Comparison of ENCODE assay signal across 9 cellular contexts in the genomic region with DNA sequence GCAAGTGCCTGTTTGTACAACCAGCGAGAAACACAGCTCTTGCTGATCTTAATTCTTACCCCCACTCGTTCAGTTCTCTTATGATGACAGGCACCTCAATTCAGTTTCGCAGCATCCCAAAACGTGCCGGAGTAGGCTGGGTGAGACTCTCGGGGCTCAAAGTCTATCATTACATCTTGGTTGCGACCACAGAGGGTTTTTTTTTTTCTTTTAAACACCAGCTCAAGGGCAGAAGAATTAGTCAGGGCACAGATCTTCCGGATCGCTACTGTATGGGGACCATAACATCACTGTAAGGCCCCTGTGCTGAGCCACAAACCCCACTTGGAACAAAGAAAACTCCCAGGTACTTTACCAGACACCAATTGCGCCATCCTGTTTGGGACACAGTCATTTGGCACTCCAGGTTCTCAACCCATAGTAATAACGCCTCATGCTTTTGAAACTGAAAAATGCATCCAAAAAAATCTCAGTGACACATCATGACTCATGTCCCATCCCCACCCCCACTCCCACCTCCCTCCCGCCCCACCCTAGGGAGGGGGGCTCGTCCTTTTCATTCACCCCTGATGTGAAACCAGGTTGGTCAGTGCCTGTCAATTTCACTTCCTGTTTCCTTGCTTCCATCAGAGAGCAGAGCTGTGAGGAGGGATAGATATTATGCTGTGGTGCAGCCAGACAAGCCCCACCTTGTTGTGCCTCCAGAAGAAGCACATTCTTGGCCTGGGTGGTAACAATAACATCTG. TPM values are rescaled to one million over a fixed set of nuclear protein-coding genes. Genes with fewer than 3 reads are reported as not detected.
DNase-seq lines count a peak whose midpoint lies in the region; ATAC-seq and TF ChIP-seq lines count a peak whose summit lies in the region.
"Had no signal": no experiment of that assay in that cellular context is flagged by ENCODE, and none has a peak within 500 bp of the region (broad histone marks: within the 10 kb centered on the region; RNA-seq: fewer than 3 reads in every experiment).

No MANE protein-coding gene starts in this region.

- peak; percentile 79 for ATAC-seq in GM18861 (IDR thresholded peaks at IDR 0.05; ENCODE audit: unreplicated experiment)
- peak; percentile 80 for ATAC-seq in HG02981 (IDR thresholded peaks at IDR 0.05; ENCODE audit: unreplicated experiment)

- H3K4me3 Mint-ChIP-seq in endothelial cell (ENCODE audit: unreplicated experiment) (no peak overlapping the region), HFFc6 (no peak overlapping the region)

- H3K4me1 Mint-ChIP-seq in endothelial cell (ENCODE audit: unreplicated experiment) (no peaks in the 10 kb centered on the region), HFFc6 (ENCODE audit: low read depth) (peaks cover 6% of the 10 kb centered on the region)

- H3K9me3 Mint-ChIP-seq in endothelial cell (ENCODE audit: unreplicated experiment) (no peaks in the 10 kb centered on the region), HFFc6 (no peaks in the 10 kb centered on the region)

- TF ChIP-seq CTCF in endothelial cell (IDR thresholded peaks at IDR 0.05; ENCODE audit: unreplicated experiment) (no peak), HFFc6 (IDR thresholded peaks at IDR 0.05) (no peak)

- H3K27me3 Mint-ChIP-seq in endothelial cell (ENCODE audit: unreplicated experiment), result peaks cover 7% of the 10 kb centered on the region
- peaks cover 34% of the 10 kb centered on the region for H3K27me3 Mint-ChIP-seq in HFFc6 (ENCODE audit: insufficient read depth)

- H3K27ac Mint-ChIP-seq in endothelial cell (ENCODE audit: unreplicated experiment), result no peak overlapping the region
- no peak overlapping the region for H3K27ac Mint-ChIP-seq in HFFc6

- DNase-seq in RPMI8226, result peak; percentile 98
- peak; percentile 88 for DNase-seq in activated naive CD4-positive, alpha-beta T cell treated with Interleukin-2 at 50 U/mL for 16 hours
- DNase-seq in stimulated activated CD4-positive, alpha-beta T cell treated with anti-CD3 and anti-CD28 coated beads, Interleukin-12 subunit alpha, Interleukin-12 subunit beta, amount 100 ng/mL, for 4 hours, result peak; percentile 74
- DNase-seq in endothelial cell (ENCODE audit: low spot score), result no peak
- DNase-seq in HFFc6, result no peak
- DNase-seq in NCI-H345 treated with DMSO at 0.1 percent for 48 hours (lab: John Stamatoyannopoulos, UW; ENCODE audit: unreplicated experiment), result no peak

- H3K36me3 Mint-ChIP-seq in endothelial cell (ENCODE audit: low read depth, unreplicated experiment) (no peaks in the 10 kb centered on the region), HFFc6 (ENCODE audit: low read depth) (no peaks in the 10 kb centered on the region)

RNA-seq across cellular contexts. Expression of a gene that starts 41.0 kb away (rescaled TPM):
- not detected for total RNA-seq in endothelial cell (ENCODE audit: unreplicated experiment)
- not detected for total RNA-seq in HFFc6 (2021; fragmentation: NEBNext Ultra II Directional; extraction: Animal tissue kit (Norgen Biotek cat#: 25700))
- total RNA-seq: myocyte had no signal

Comparison
In these comparisons a context has a peak if more than half of its experiments do, and no peak if none do; other contexts are left out.
1. DNase-seq: peak in RPMI8226 (single experiment), activated naive CD4-positive, alpha-beta T cell treated with Interleukin-2 at 50 U/mL for 16 hours (single experiment) and stimulated activated CD4-positive, alpha-beta T cell treated with anti-CD3 and anti-CD28 coated beads, Interleukin-12 subunit alpha, Interleukin-12 subunit beta, amount 100 ng/mL, for 4 hours (single experiment); none in endothelial cell (single experiment), HFFc6 (single experiment) and NCI-H345 treated with DMSO at 0.1 percent for 48 hours (single experiment).